Comparison of ENCODE assay signal across 18 cellular contexts in the genomic region with DNA sequence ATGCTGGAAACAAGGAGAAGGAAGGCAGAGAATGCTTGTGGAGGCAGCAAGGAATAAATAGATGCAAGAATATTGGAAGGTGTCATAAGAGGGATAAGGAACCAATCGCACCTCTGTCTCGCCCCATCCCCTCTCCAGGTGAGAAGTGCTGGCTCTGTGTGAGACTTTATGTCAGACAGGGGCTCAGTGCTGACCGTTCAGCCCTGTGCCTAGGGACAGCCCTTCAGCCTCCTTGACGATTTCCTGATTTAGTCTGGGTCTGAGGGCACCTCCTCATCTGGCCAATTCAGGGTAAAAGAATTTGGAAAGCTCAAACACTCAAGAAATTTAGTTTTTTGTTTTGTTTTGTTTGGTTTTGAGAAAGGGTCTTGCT. TPM values are rescaled to one million over a fixed set of nuclear protein-coding genes. Genes with fewer than 3 reads are reported as not detected.
A peak's percentile ranks its signal among the peaks of the same experiment; 100 is the strongest.
DNase-seq lines count a peak whose midpoint lies in the region; ATAC-seq and TF ChIP-seq lines count a peak whose summit lies in the region.
"Had no signal": no experiment of that assay in that cellular context is flagged by ENCODE, and none has a peak within 500 bp of the region (broad histone marks: within the 10 kb centered on the region; RNA-seq: fewer than 3 reads in every experiment).

No MANE protein-coding gene starts in this region.

- H3K27me3 Mint-ChIP-seq in nephron progenitor cell (ENCODE audit: low read depth, poor library complexity): peaks cover 23% of the 10 kb centered on the region
- H3K27me3 Mint-ChIP-seq in activated naive CD4-positive, alpha-beta T cell treated with anti-CD3 and anti-CD28 coated beads for 36 hours (ENCODE audit: low read depth): peaks cover 6% of the 10 kb centered on the region

- TF ChIP-seq CTCF in body of pancreas (IDR thresholded peaks at IDR 0.05) (no peak), nephron progenitor cell (IDR thresholded peaks at IDR 0.05) (no peak), upper lobe of right lung (IDR thresholded peaks at IDR 0.05) (no peak)

- no peak for DNase-seq in body of pancreas
- DNase-seq in islet precursor cell: peak; percentile 61
- no peak for DNase-seq in nephron progenitor cell
- DNase-seq in upper lobe of right lung: peak; percentile 41
- no peak for DNase-seq in aorta
- no peak for DNase-seq in dermis blood vessel endothelial cell
- no peak for DNase-seq in activated naive CD4-positive, alpha-beta T cell treated with anti-CD3 and anti-CD28 coated beads for 36 hours
- DNase-seq: activated CD4-positive, alpha-beta T cell treated with anti-CD3 and anti-CD28 coated beads, Interleukin-2, amount 10 ng/mL, durations not matched to agents 24 days and 14 days; activated T-cell treated with anti-CD3 and anti-CD28 coated beads for 4 hours; C1 segment of cervical spinal cord; DMS53; effector memory CD8-positive, alpha-beta T cell; foreskin fibroblast; NCI-H146; stimulated activated CD4-positive, alpha-beta T cell treated with anti-CD3 and anti-CD28 coated beads, Interleukin-2, amount 100 ng/mL, for 48 hours; substantia nigra had no signal

- peak overlapping the region; percentile 85 to 92 (median 88) for H3K27ac ChIP-seq in body of pancreas
- peak overlapping the region; percentile 74 for H3K27ac ChIP-seq in upper lobe of right lung
- H3K27ac ChIP-seq in aorta (ENCODE audit: low read depth in 1 of 2, low read length in 2 of 2): peak overlapping the region in 1 of 2 donors; percentile 77

- CTCF ChIA-PET in activated naive CD4-positive, alpha-beta T cell treated with anti-CD3 and anti-CD28 coated beads for 36 hours (lab: Charles Lee): interaction anchor here (1.0 kb wide), 1 partner anchor 31 kb away, joined by 3 read pairs; no protein-coding TSS in a partner anchor

- H3K4me1 Mint-ChIP-seq in nephron progenitor cell: peaks cover 66% of the 10 kb centered on the region
- no peaks in the 10 kb centered on the region for H3K4me1 Mint-ChIP-seq in activated naive CD4-positive, alpha-beta T cell treated with anti-CD3 and anti-CD28 coated beads for 36 hours (ENCODE audit: low read depth)
- H3K4me1 Mint-ChIP-seq: activated CD4-positive, alpha-beta T cell treated with anti-CD3 and anti-CD28 coated beads, Interleukin-2, amount 10 ng/mL, durations not matched to agents 24 days and 14 days; activated naive CD4-positive, alpha-beta T cell treated with anti-CD3 and anti-CD28 coated beads, Interleukin-2, amount 50 U/mL, for 24 hours had no signal

- H3K4me3 ChIP-seq in body of pancreas (no peak overlapping the region), upper lobe of right lung (no peak overlapping the region), aorta (ENCODE audit: low read length in 2 of 2) (no peak overlapping the region)

- ATAC-seq in body of pancreas (no peak), upper lobe of right lung (peak; percentile 13), aorta (ENCODE audit: low FRiP score) (no peak)
- ATAC-seq: effector memory CD8-positive, alpha-beta T cell; HCT116 had no signal

- H3K36me3 Mint-ChIP-seq in nephron progenitor cell (ENCODE audit: low read depth): no peaks in the 10 kb centered on the region
- no peaks in the 10 kb centered on the region for H3K36me3 Mint-ChIP-seq in activated naive CD4-positive, alpha-beta T cell treated with anti-CD3 and anti-CD28 coated beads for 36 hours (ENCODE audit: low read depth)
- H3K36me3 Mint-ChIP-seq: activated naive CD4-positive, alpha-beta T cell treated with anti-CD3 and anti-CD28 coated beads, Interleukin-2, amount 50 U/mL, for 24 hours had no signal

- H3K4me3 Mint-ChIP-seq in nephron progenitor cell: peak overlapping the region; percentile 10
- H3K4me3 Mint-ChIP-seq in activated naive CD4-positive, alpha-beta T cell treated with anti-CD3 and anti-CD28 coated beads for 36 hours: no peak overlapping the region
- H3K4me3 Mint-ChIP-seq: activated CD4-positive, alpha-beta T cell treated with anti-CD3 and anti-CD28 coated beads, Interleukin-2, amount 10 ng/mL, durations not matched to agents 24 days and 14 days; activated naive CD4-positive, alpha-beta T cell treated with anti-CD3 and anti-CD28 coated beads, Interleukin-2, amount 50 U/mL, for 24 hours; effector memory CD8-positive, alpha-beta T cell had no signal

- H3K9me3 ChIP-seq in body of pancreas (no peaks in the 10 kb centered on the region), upper lobe of right lung (no peaks in the 10 kb centered on the region), aorta (ENCODE audit: control insufficient read depth, low read length) (no peaks in the 10 kb centered on the region)

- H3K9me3 Mint-ChIP-seq in nephron progenitor cell: no peaks in the 10 kb centered on the region
- H3K9me3 Mint-ChIP-seq in activated naive CD4-positive, alpha-beta T cell treated with anti-CD3 and anti-CD28 coated beads for 36 hours: no peaks in the 10 kb centered on the region
- H3K9me3 Mint-ChIP-seq: activated CD4-positive, alpha-beta T cell treated with anti-CD3 and anti-CD28 coated beads, Interleukin-2, amount 10 ng/mL, durations not matched to agents 24 days and 14 days; activated naive CD4-positive, alpha-beta T cell treated with anti-CD3 and anti-CD28 coated beads, Interleukin-2, amount 50 U/mL, for 24 hours; effector memory CD8-positive, alpha-beta T cell had no signal

- TF ChIP-seq POLR2A in body of pancreas (IDR thresholded peaks at IDR 0.05): no peak

- H3K36me3 ChIP-seq in body of pancreas (replicated peaks in 1 of 2; ENCODE audit: insufficient read depth in 1 of 2, low read depth in 2 of 2) (no peaks in the 10 kb centered on the region), upper lobe of right lung (no peaks in the 10 kb centered on the region), aorta (ENCODE audit: control insufficient read depth in 1 of 2, insufficient read depth in 2 of 2, low read length in 1 of 2) (no peaks in the 10 kb centered on the region)

- peak overlapping the region; percentile 86 for H3K27ac Mint-ChIP-seq in nephron progenitor cell
- H3K27ac Mint-ChIP-seq in activated naive CD4-positive, alpha-beta T cell treated with anti-CD3 and anti-CD28 coated beads for 36 hours: no peak overlapping the region
- H3K27ac Mint-ChIP-seq: activated CD4-positive, alpha-beta T cell treated with anti-CD3 and anti-CD28 coated beads, Interleukin-2, amount 10 ng/mL, durations not matched to agents 24 days and 14 days; activated naive CD4-positive, alpha-beta T cell treated with anti-CD3 and anti-CD28 coated beads, Interleukin-2, amount 50 U/mL, for 24 hours; effector memory CD8-positive, alpha-beta T cell had no signal

- H3K27me3 ChIP-seq in body of pancreas (no peaks in the 10 kb centered on the region), upper lobe of right lung (no peaks in the 10 kb centered on the region), aorta (ENCODE audit: control insufficient read depth in 1 of 2, insufficient read depth in 2 of 2, low read length in 1 of 2) (no peaks in the 10 kb centered on the region)

- intact Hi-C loops in body of pancreas (cut with DNase I): no loop called here
- intact Hi-C loops in upper lobe of right lung (cut with DNase I): no loop called here
- intact Hi-C loops in aorta (cut with DNase I): loop anchor here in 1 of 2 donors (5.0 kb wide), 1 partner anchor 38 kb away; no protein-coding TSS in a partner anchor
- intact Hi-C loops in activated naive CD4-positive, alpha-beta T cell treated with anti-CD3 and anti-CD28 coated beads for 36 hours (cut with micrococcal nuclease): no loop called here

- WGBS in body of pancreas, 2 donors: 55 to 63% methylated on average over 4 of the region's 4 CpGs
- 52 to 55% methylated on average over 4 of the region's 4 CpGs for WGBS in aorta, 2 donors

- H3K4me1 ChIP-seq in body of pancreas (peaks cover 46% of the 10 kb centered on the region), upper lobe of right lung (peaks cover 7% of the 10 kb centered on the region), aorta (ENCODE audit: control insufficient read depth in 1 of 2, insufficient read depth in 2 of 2, low read length in 2 of 2) (no peaks in the 10 kb centered on the region)

RNA-seq across cellular contexts. Expression of gene FAM241B, which starts 54.9 kb away (rescaled TPM):
- total RNA-seq in body of pancreas (1 to 10 TPM in 1 of 2 donors, under 1 TPM in 1; 0.66 to 1.8 TPM), upper lobe of right lung (5.2 TPM), aorta (10 to 100 TPM in 1 of 2 donors, 1 to 10 TPM in 1; 6.6 to 10.6 TPM), dermis blood vessel endothelial cell (not detected in 2 replicates)
- polyA plus RNA-seq in aorta: 1 to 10 TPM; 4.7 to 9.9 TPM
- 10 to 100 TPM; 11.1 to 12.3 TPM for total RNA-seq in activated naive CD4-positive, alpha-beta T cell treated with anti-CD3 and anti-CD28 coated beads for 36 hours

Comparison
In these comparisons a context has a peak if more than half of its experiments do, and no peak if none do; other contexts are left out.
1. DNase-seq: peak in islet precursor cell (single experiment) and upper lobe of right lung (single experiment); none in body of pancreas (0 of 4), nephron progenitor cell (single experiment), aorta (0 of 2), dermis blood vessel endothelial cell (single experiment) and activated naive CD4-positive, alpha-beta T cell treated with anti-CD3 and anti-CD28 coated beads for 36 hours (single experiment).